In the genomic region with DNA sequence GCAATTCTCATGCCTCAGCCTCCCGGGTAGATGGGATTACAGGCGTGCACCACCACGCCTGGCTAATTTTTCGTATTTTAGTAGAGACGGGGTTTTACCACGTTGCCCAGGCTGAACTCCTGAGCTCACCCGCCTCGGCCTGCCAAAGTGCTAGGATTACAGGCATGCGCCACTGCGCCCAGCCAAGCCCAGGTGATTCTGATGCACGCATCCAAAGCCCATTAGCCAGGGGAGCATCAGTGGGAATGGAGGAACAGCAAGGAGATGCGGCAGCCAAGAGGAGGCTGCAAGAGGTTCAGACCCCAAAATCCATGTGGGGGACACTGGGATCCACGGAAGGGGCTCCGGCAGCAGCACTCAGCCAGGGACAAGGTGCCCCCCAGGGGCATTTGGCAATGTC, we compare ENCODE assay signal across 22 cellular contexts. TPM values are rescaled to one million over a fixed set of nuclear protein-coding genes. Genes with fewer than 3 reads are reported as not detected.
A peak's percentile ranks its signal among the peaks of the same experiment; 100 is the strongest.
DNase-seq lines count a peak whose midpoint lies in the region; ATAC-seq, FAIRE-seq and TF ChIP-seq lines count a peak whose summit lies in the region.
"Had no signal": no experiment of that assay in that cellular context is flagged by ENCODE, and none has a peak within 500 bp of the region (broad histone marks: within the 10 kb centered on the region; RNA-seq: fewer than 3 reads in every experiment).

No MANE protein-coding gene starts in this region.

- TF ChIP-seq CTCF in heart right ventricle (IDR thresholded peaks at IDR 0.05) (no peak), K562 (IDR thresholded peaks at IDR 0.05 in 2 of 3, conservative IDR thresholded peaks at IDR 0.05 in 1 of 3; ENCODE audit: insufficient read depth in 2 of 3, low read depth in 1 of 3, low read length in 3 of 3) (no peak), adrenal gland (IDR thresholded peaks at IDR 0.05) (no peak)

- TF ChIP-seq EP300 in K562 (IDR thresholded peaks at IDR 0.05; ENCODE audit: low read length): no peak

- CTCF ChIA-PET in activated CD4-positive, alpha-beta T cell treated with anti-CD3 and anti-CD28 coated beads for 36 hours (lab: Charles Lee): no interaction called here
- CTCF ChIA-PET in K562 (lab: Yijun Ruan, JAX; ENCODE audit: low intra/inter-chr PET ratio): no interaction called here

- H3K4me2 ChIP-seq in K562 (ENCODE audit: insufficient read depth, low read length): no peak overlapping the region
- H3K4me2 ChIP-seq: A549, BLaER1, GM23338 had no signal

- peaks cover 0 to 20% (median 0%) of the 10 kb centered on the region in 9 donors for H3K36me3 ChIP-seq in heart right ventricle
- H3K36me3 ChIP-seq in K562 (ENCODE audit: control insufficient read depth, insufficient read depth, low read length): peaks cover 36% of the 10 kb centered on the region; the same call in 2 of the 3 replicates
- H3K36me3 ChIP-seq in adrenal gland (replicated peaks in 1 of 2): no peaks in the 10 kb centered on the region

- H3K9me3 ChIP-seq in heart right ventricle (no peaks in the 10 kb centered on the region), K562 (replicated peaks; ENCODE audit: control insufficient read depth, insufficient read depth, low read depth, low read length) (no peaks in the 10 kb centered on the region), adrenal gland (replicated peaks in 1 of 3) (no peaks in the 10 kb centered on the region)
- H3K9me3 ChIP-seq: A549, BLaER1 had no signal

- POLR2A ChIA-PET in activated CD4-positive, alpha-beta T cell treated with anti-CD3 and anti-CD28 coated beads for 36 hours (lab: Charles Lee): no interaction called here
- POLR2A ChIA-PET in K562 (lab: Yijun Ruan, JAX): interaction anchor here (6.9 kb wide), 1 partner anchor 8 kb away, joined by 40 read pairs; no protein-coding TSS in a partner anchor

- no peak overlapping the region for H3K9ac ChIP-seq in K562 (ENCODE audit: insufficient read depth in 1 of 2, low read depth in 2 of 2, low read length in 2 of 2)
- H3K9ac ChIP-seq: BLaER1 had no signal

- intact Hi-C loops in activated CD4-positive, alpha-beta T cell treated with anti-CD3 and anti-CD28 coated beads for 36 hours (cut with DNase I, micrococcal nuclease): no loop called here
- intact Hi-C loops in Right ventricle myocardium inferior (cut with DNase I): no loop called here
- intact Hi-C loops in heart right ventricle (cut with DNase I): no loop called here
- intact Hi-C loops in K562 (cut with micrococcal nuclease): no loop called here
- intact Hi-C loops in adrenal gland (cut with DNase I): no loop called here

- peaks cover 16% of the 10 kb centered on the region for H3K36me3 Mint-ChIP-seq in activated CD4-positive, alpha-beta T cell treated with anti-CD3 and anti-CD28 coated beads for 36 hours (ENCODE audit: low read depth)
- H3K36me3 Mint-ChIP-seq in stimulated activated effector memory CD8-positive, alpha-beta T cell treated with anti-CD3 and anti-CD28 coated beads, Interleukin-12 subunit alpha, Interleukin-12 subunit beta, amount 100 ng/mL, for 72 hours: peaks cover 79% of the 10 kb centered on the region

- no peaks in the 10 kb centered on the region for H3K27me3 ChIP-seq in heart right ventricle
- no peaks in the 10 kb centered on the region; a peak in 1 of 5 replicates for H3K27me3 ChIP-seq in K562 (ENCODE audit: control insufficient read depth in 2 of 2, insufficient read depth in 2 of 2, low read length in 2 of 2)
- no peaks in the 10 kb centered on the region for H3K27me3 ChIP-seq in adrenal gland
- H3K27me3 ChIP-seq: BLaER1 had no signal

- H3K27ac Mint-ChIP-seq in activated CD4-positive, alpha-beta T cell treated with anti-CD3 and anti-CD28 coated beads for 36 hours: peak overlapping the region; percentile 60
- peak overlapping the region; percentile 76 for H3K27ac Mint-ChIP-seq in stimulated activated effector memory CD8-positive, alpha-beta T cell treated with anti-CD3 and anti-CD28 coated beads, Interleukin-12 subunit alpha, Interleukin-12 subunit beta, amount 100 ng/mL, for 72 hours
- H3K27ac Mint-ChIP-seq: GM23338 had no signal

- no peak overlapping the region for H3K4me3 Mint-ChIP-seq in activated CD4-positive, alpha-beta T cell treated with anti-CD3 and anti-CD28 coated beads for 36 hours
- H3K4me3 Mint-ChIP-seq in stimulated activated effector memory CD8-positive, alpha-beta T cell treated with anti-CD3 and anti-CD28 coated beads, Interleukin-12 subunit alpha, Interleukin-12 subunit beta, amount 100 ng/mL, for 72 hours: no peak overlapping the region
- H3K4me3 Mint-ChIP-seq: CD14-positive monocyte; CD4-positive, alpha-beta memory T cell; GM23338 had no signal

- peaks cover 3 to 18% (median 13%) of the 10 kb centered on the region in 9 donors for H3K4me1 ChIP-seq in heart right ventricle
- H3K4me1 ChIP-seq in K562 (replicated peaks in 1 of 2; ENCODE audit: control insufficient read depth in 2 of 2, insufficient read depth in 2 of 2, low read length in 2 of 2): peaks cover 9 to 40% of the 10 kb centered on the region in 2 experiments; a peak in 4 of 5 replicates
- H3K4me1 ChIP-seq in adrenal gland (replicated peaks in 1 of 2): no peaks in the 10 kb centered on the region
- H3K4me1 ChIP-seq: A549 had no signal

- H3K9me1 ChIP-seq in K562 (ENCODE audit: control insufficient read depth, insufficient read depth, low read length): no peaks in the 10 kb centered on the region

- no peaks in the 10 kb centered on the region for H4K20me1 ChIP-seq in K562 (replicated peaks; ENCODE audit: control insufficient read depth, insufficient read depth, low read length)

- TF ChIP-seq RAD21 in K562 (CRISPR knock-in tag; conservative IDR thresholded peaks at IDR 0.05 in 1 of 2, IDR thresholded peaks at IDR 0.05 in 1 of 2): no peak

- FAIRE-seq in K562 (lab: Jason Lieb, UNC): no peak
- FAIRE-seq: A549, GM12892, H54 had no signal

- WGBS in heart right ventricle, 2 donors: 97 to 98% methylated on average over 14 of the region's 14 CpGs
- WGBS in K562 (ENCODE audit: insufficient coverage, low coverage, missing lambda C conversion rate): 98% methylated on average over 12 of the region's 14 CpGs
- 92 to 100% (median 97%) methylated on average over 6 to 14 of the region's 14 CpGs for WGBS in adrenal gland, 4 donors

- no TSS peak for BruUV-seq in K562 (replicated peaks; lab: Mats Ljungman, UMichigan)

- TF ChIP-seq POLR2A in K562 (conservative IDR thresholded peaks at IDR 0.05): no peak
- TF ChIP-seq POLR2A in adrenal gland (IDR thresholded peaks at IDR 0.05): no peak

- peaks cover 12% of the 10 kb centered on the region; the same call in 2 of the 3 replicates for H3K79me2 ChIP-seq in K562 (ENCODE audit: control insufficient read depth, insufficient read depth, low read length)

- no peak for DNase-seq in activated CD4-positive, alpha-beta T cell treated with anti-CD3 and anti-CD28 coated beads for 36 hours
- no peak for DNase-seq in activated CD4-positive, alpha-beta T cell treated with anti-CD3 and anti-CD28 coated beads, Interleukin-2, amount 50 U/mL, for 1 hour
- DNase-seq in Right ventricle myocardium inferior (ENCODE audit: missing footprints) (peak; percentile 42), heart right ventricle (no peak), K562 (ENCODE audit: extremely low read depth in 1 of 4, low spot score in 3 of 4) (no peak), NCI-H1930 (lab: John Stamatoyannopoulos, UW) (no peak), adrenal gland (no peak)
- DNase-seq in stimulated activated effector memory CD8-positive, alpha-beta T cell treated with anti-CD3 and anti-CD28 coated beads, Interleukin-12 subunit alpha, Interleukin-12 subunit beta, amount 100 ng/mL, for 72 hours (ENCODE audit: low spot score in 2 of 2): no peak
- DNase-seq: AML-193; CD4-positive, alpha-beta memory T cell; DMS153; DMS79; GDM1; HCEC 1CT had no signal

- in situ Hi-C loops in K562 (cut with MboI): no loop called here

- H2AFZ ChIP-seq in K562 (ENCODE audit: low read depth, low read length): no peak overlapping the region
- H2AFZ ChIP-seq: GM23338 had no signal

- no peak overlapping the region for H3K27ac ChIP-seq in heart right ventricle
- no peak overlapping the region for H3K27ac ChIP-seq in K562 (ENCODE audit: extremely low read depth, low read depth, low read length)
- no peak overlapping the region for H3K27ac ChIP-seq in adrenal gland
- H3K27ac ChIP-seq: 22Rv1, A549, BLaER1 had no signal

- H3K9me3 Mint-ChIP-seq in activated CD4-positive, alpha-beta T cell treated with anti-CD3 and anti-CD28 coated beads for 36 hours (ENCODE audit: low read depth): no peaks in the 10 kb centered on the region
- H3K9me3 Mint-ChIP-seq in stimulated activated effector memory CD8-positive, alpha-beta T cell treated with anti-CD3 and anti-CD28 coated beads, Interleukin-12 subunit alpha, Interleukin-12 subunit beta, amount 100 ng/mL, for 72 hours: no peaks in the 10 kb centered on the region
- H3K9me3 Mint-ChIP-seq: CD14-positive monocyte; CD4-positive, alpha-beta memory T cell; GM23338 had no signal

- H3K4me1 Mint-ChIP-seq in activated CD4-positive, alpha-beta T cell treated with anti-CD3 and anti-CD28 coated beads for 36 hours: peaks cover 11% of the 10 kb centered on the region
- peaks cover 23% of the 10 kb centered on the region for H3K4me1 Mint-ChIP-seq in stimulated activated effector memory CD8-positive, alpha-beta T cell treated with anti-CD3 and anti-CD28 coated beads, Interleukin-12 subunit alpha, Interleukin-12 subunit beta, amount 100 ng/mL, for 72 hours

- H3K4me3 ChIP-seq in heart right ventricle (no peak overlapping the region), K562 (no peak overlapping the region), adrenal gland (no peak overlapping the region)
- H3K4me3 ChIP-seq: A549, BLaER1, GM23338 had no signal

- H3K27me3 Mint-ChIP-seq in activated CD4-positive, alpha-beta T cell treated with anti-CD3 and anti-CD28 coated beads for 36 hours: no peaks in the 10 kb centered on the region
- H3K27me3 Mint-ChIP-seq: CD4-positive, alpha-beta memory T cell had no signal

- no peak for ATAC-seq in activated CD4-positive, alpha-beta T cell treated with anti-CD3 and anti-CD28 coated beads for 36 hours
- no peak for ATAC-seq in Right ventricle myocardium inferior
- ATAC-seq in heart right ventricle: no peak
- ATAC-seq in K562: no peak
- ATAC-seq in stimulated activated effector memory CD8-positive, alpha-beta T cell treated with anti-CD3 and anti-CD28 coated beads, Interleukin-12 subunit alpha, Interleukin-12 subunit beta, amount 100 ng/mL, for 72 hours: no peak
- ATAC-seq: GM23338 had no signal

RNA-seq across cellular contexts. Expression of gene ATP2A3, which starts 12.1 kb away (rescaled TPM):
- 10 to 100 TPM; 92.6 to 98.3 TPM for total RNA-seq in activated CD4-positive, alpha-beta T cell treated with anti-CD3 and anti-CD28 coated beads for 36 hours
- 7.7 TPM for total RNA-seq in Right ventricle myocardium inferior
- 10 to 100 TPM in 1 of 10 donors, 1 to 10 TPM in 9; 4.3 to 10.2 (median 5.7) TPM for total RNA-seq in heart right ventricle
- polyA plus RNA-seq in heart right ventricle: 10 to 100 TPM; 10.2 to 11.0 TPM
- total RNA-seq in K562 (2011; cell fraction: chromatin; rRNA removed; ENCODE audit: low replicate concordance): 198 and 586 TPM in 2 replicates
- total RNA-seq in K562 (2011; cell fraction: nucleolus; rRNA removed): 353 and 436 TPM in 2 replicates
- 289 and 326 TPM in 2 replicates for total RNA-seq in K562 (2011; cell fraction: nucleoplasm; rRNA removed)
- 41.2 and 50.7 TPM in 2 replicates for total RNA-seq in K562 (2014; rRNA removed)
- total RNA-seq in K562 (2014; rRNA removed; fragmentation: Illumina TruSeq; extraction: Trizol): 9.0 and 9.2 TPM in 2 replicates
- total RNA-seq in K562 (2015; rRNA removed; fragmentation: Illumina TruSeq; extraction: Trizol): 16.9 TPM in 2 replicates
- 79.7 and 103 TPM in 2 replicates for total RNA-seq in K562 (2021)
- polyA plus RNA-seq in K562 (2011; rRNA removed): 42.6 and 65.4 TPM in 2 replicates
- 45.9 and 88.8 TPM in 2 replicates for polyA plus RNA-seq in K562 (2011; cell fraction: cytosol; rRNA removed)
- 230 and 368 TPM in 2 replicates for polyA plus RNA-seq in K562 (2011; cell fraction: nucleus; rRNA removed)
- 77.5 and 466 TPM in 2 replicates for polyA plus RNA-seq in K562 (2012)
- 31.3 and 65.0 TPM in 2 replicates for polyA plus RNA-seq in K562 (2014; fragmentation: Illumina TruSeq; extraction: Trizol)
- polyA plus RNA-seq in K562 (2014; fragmentation: Nextera tagmentation; extraction: Ambion mirVana): under 1 TPM; 0.65 to 0.66 TPM
- 54.5 and 66.9 TPM in 2 replicates for polyA plus RNA-seq in K562 (2014; rRNA removed)
- 33.8 and 63.1 TPM in 2 replicates for polyA minus RNA-seq in K562 (2011; rRNA and poly(A)+ RNA removed)
- polyA minus RNA-seq in K562 (2011; cell fraction: cytosol; rRNA and poly(A)+ RNA removed): 71.3 and 83.9 TPM in 2 replicates
- 85.0 and 89.2 TPM in 2 replicates for polyA minus RNA-seq in K562 (2011; cell fraction: nucleus; rRNA and poly(A)+ RNA removed)
- total RNA-seq in adrenal gland: 10 to 100 TPM; 12.1 to 29.1 (median 15.9) TPM
- polyA plus RNA-seq in adrenal gland: 10 to 100 TPM in 2 of 3 donors, 1 to 10 TPM in 1; 3.7 to 27.1 (median 26.1) TPM

RNA-seq across cellular contexts. Expression of gene P2RX1, which starts 35.9 kb away (rescaled TPM):
- under 1 TPM; 0.72 to 0.89 TPM for total RNA-seq in activated CD4-positive, alpha-beta T cell treated with anti-CD3 and anti-CD28 coated beads for 36 hours
- total RNA-seq in Right ventricle myocardium inferior: 0.16 TPM
- 1 to 10 TPM in 4 of 10 donors, under 1 TPM in 6; 0.27 to 2.6 (median 0.49) TPM for total RNA-seq in heart right ventricle
- under 1 TPM; 0.37 to 0.99 TPM for polyA plus RNA-seq in heart right ventricle
- 21.9 and 70.4 TPM in 2 replicates for total RNA-seq in K562 (2011; cell fraction: chromatin; rRNA removed; ENCODE audit: low replicate concordance)
- total RNA-seq in K562 (2011; cell fraction: nucleolus; rRNA removed): 38.4 and 45.2 TPM in 2 replicates
- 27.3 and 30.9 TPM in 2 replicates for total RNA-seq in K562 (2011; cell fraction: nucleoplasm; rRNA removed)
- total RNA-seq in K562 (2014; rRNA removed): 13.3 and 16.0 TPM in 2 replicates
- total RNA-seq in K562 (2014; rRNA removed; fragmentation: Illumina TruSeq; extraction: Trizol): 4.9 and 6.8 TPM in 2 replicates
- 8.1 and 9.6 TPM in 2 replicates for total RNA-seq in K562 (2015; rRNA removed; fragmentation: Illumina TruSeq; extraction: Trizol)
- 15.3 and 20.3 TPM in 2 replicates for total RNA-seq in K562 (2021)
- 12.2 and 13.6 TPM in 2 replicates for polyA plus RNA-seq in K562 (2011; rRNA removed)
- 10.0 and 27.5 TPM in 2 replicates for polyA plus RNA-seq in K562 (2011; cell fraction: cytosol; rRNA removed)
- polyA plus RNA-seq in K562 (2011; cell fraction: nucleus; rRNA removed): 41.2 and 64.7 TPM in 2 replicates
- 18.2 and 106 TPM in 2 replicates for polyA plus RNA-seq in K562 (2012)
- polyA plus RNA-seq in K562 (2014; fragmentation: Illumina TruSeq; extraction: Trizol): 10.3 and 17.6 TPM in 2 replicates
- polyA plus RNA-seq in K562 (2014; fragmentation: Nextera tagmentation; extraction: Ambion mirVana): under 1 TPM; 0.27 to 0.66 TPM
- polyA plus RNA-seq in K562 (2014; rRNA removed): 18.4 and 18.8 TPM in 2 replicates
- polyA minus RNA-seq in K562 (2011; rRNA and poly(A)+ RNA removed): 4.3 and 7.9 TPM in 2 replicates
- 3.7 and 7.2 TPM in 2 replicates for polyA minus RNA-seq in K562 (2011; cell fraction: cytosol; rRNA and poly(A)+ RNA removed)
- polyA minus RNA-seq in K562 (2011; cell fraction: nucleus; rRNA and poly(A)+ RNA removed): 12.2 and 18.7 TPM in 2 replicates
- 1 to 10 TPM in 4 of 8 donors, under 1 TPM in 4; 0.42 to 2.1 (median 0.92) TPM for total RNA-seq in adrenal gland
- 1 to 10 TPM in 2 of 3 donors, under 1 TPM in 1; 0.59 to 8.6 (median 3.3) TPM for polyA plus RNA-seq in adrenal gland
- total RNA-seq: CD4-positive, alpha-beta memory T cell; Daoy had no signal
- polyA plus RNA-seq: CD4-positive, alpha-beta memory T cell had no signal

RNA-seq across cellular contexts. Expression of gene CAMKK1, which starts 59.3 kb away (rescaled TPM):
- total RNA-seq in activated CD4-positive, alpha-beta T cell treated with anti-CD3 and anti-CD28 coated beads for 36 hours: 1 to 10 TPM; 4.5 to 5.4 TPM
- 3.8 TPM for total RNA-seq in Right ventricle myocardium inferior
- 1 to 10 TPM; 1.8 to 5.7 (median 3.7) TPM for total RNA-seq in heart right ventricle
- polyA plus RNA-seq in heart right ventricle: 1 to 10 TPM; 2.6 to 2.8 TPM
- 11.8 and 29.1 TPM in 2 replicates for total RNA-seq in K562 (2011; cell fraction: chromatin; rRNA removed; ENCODE audit: low replicate concordance)
- 17.0 TPM in 2 replicates for total RNA-seq in K562 (2011; cell fraction: nucleolus; rRNA removed)
- 12.7 and 13.1 TPM in 2 replicates for total RNA-seq in K562 (2011; cell fraction: nucleoplasm; rRNA removed)
- 4.9 and 6.2 TPM in 2 replicates for total RNA-seq in K562 (2014; rRNA removed)
- 1.7 and 2.2 TPM in 2 replicates for total RNA-seq in K562 (2014; rRNA removed; fragmentation: Illumina TruSeq; extraction: Trizol)
- 4.4 and 4.5 TPM in 2 replicates for total RNA-seq in K562 (2015; rRNA removed; fragmentation: Illumina TruSeq; extraction: Trizol)
- 6.7 and 7.5 TPM in 2 replicates for total RNA-seq in K562 (2021)
- polyA plus RNA-seq in K562 (2011; rRNA removed): 5.7 and 6.5 TPM in 2 replicates
- 5.0 and 7.4 TPM in 2 replicates for polyA plus RNA-seq in K562 (2011; cell fraction: cytosol; rRNA removed)
- polyA plus RNA-seq in K562 (2011; cell fraction: nucleus; rRNA removed): 17.5 and 25.4 TPM in 2 replicates
- 4.1 and 4.9 TPM in 2 replicates for polyA plus RNA-seq in K562 (2012)
- 5.1 and 6.5 TPM in 2 replicates for polyA plus RNA-seq in K562 (2014; fragmentation: Illumina TruSeq; extraction: Trizol)
- under 1 TPM; 0.34 to 0.59 TPM for polyA plus RNA-seq in K562 (2014; fragmentation: Nextera tagmentation; extraction: Ambion mirVana)
- polyA plus RNA-seq in K562 (2014; rRNA removed): 6.1 and 7.4 TPM in 2 replicates
- polyA minus RNA-seq in K562 (2011; rRNA and poly(A)+ RNA removed): 3.5 and 4.8 TPM in 2 replicates
- polyA minus RNA-seq in K562 (2011; cell fraction: cytosol; rRNA and poly(A)+ RNA removed): 3.2 and 4.5 TPM in 2 replicates
- 7.5 and 8.2 TPM in 2 replicates for polyA minus RNA-seq in K562 (2011; cell fraction: nucleus; rRNA and poly(A)+ RNA removed)
- 10 to 100 TPM in 6 of 8 donors, 1 to 10 TPM in 2; 6.0 to 17.9 (median 10.8) TPM for total RNA-seq in adrenal gland
- polyA plus RNA-seq in adrenal gland: 10 to 100 TPM in 2 of 3 donors, 1 to 10 TPM in 1; 6.9 to 28.2 (median 10.6) TPM
